ENCODE assay signal across 8 cellular contexts in genomic region chr1:112700290-112701226, GRCh38. TPM values are rescaled to one million over a fixed set of nuclear protein-coding genes. Genes with fewer than 3 reads are reported as not detected.
DNase-seq lines count a peak whose midpoint lies in the region; ATAC-seq and TF ChIP-seq lines count a peak whose summit lies in the region.

No MANE protein-coding gene starts in this region.

- WGBS in right cardiac atrium, result 10% methylated on average over 7 of the region's 7 CpGs

- peaks cover 54 to 59% of the 10 kb centered on the region in 2 donors for H3K36me3 ChIP-seq in ascending aorta

- H3K4me3 ChIP-seq in ascending aorta, result peak overlapping the region in 1 of 2 donors; percentile 11
- H3K4me3 ChIP-seq in right cardiac atrium (ENCODE audit: low read length), result no peak overlapping the region

- intact Hi-C loops in ascending aorta (cut with DNase I) (loop anchor here (1.0 to 10.0 kb wide), 5 partner anchors 26 to 966 kb away; partner anchors contain the start of genes INKA2, MAGI3 and MOV10), right cardiac atrium (cut with DNase I) (loop anchor here in 3 of 4 donors (5.0 to 10.0 kb wide), 5 partner anchors 76 to 316 kb away; partner anchors contain the start of genes WNT2B (in 2 of the 3), CAPZA1 (in 1 of the 3) and ST7L (in 1 of the 3))

- H3K4me1 ChIP-seq in ascending aorta (peaks cover 27 to 45% of the 10 kb centered on the region in 2 donors), right cardiac atrium (ENCODE audit: control insufficient read depth, insufficient read depth, low read length) (peaks cover 29% of the 10 kb centered on the region)

- ATAC-seq in right cardiac atrium (peak; percentile 76 to 82), GM21515 (IDR thresholded peaks at IDR 0.05; ENCODE audit: unreplicated experiment) (no peak)

- H3K9me3 ChIP-seq in ascending aorta (no peaks in the 10 kb centered on the region), right cardiac atrium (ENCODE audit: control insufficient read depth, low read length) (no peaks in the 10 kb centered on the region)

- DNase-seq in D341Med (ENCODE audit: low spot score) (peak; percentile 54), GOT3 (lab: John Stamatoyannopoulos, UW) (peak; percentile 18), NAMALWA (ENCODE audit: low spot score) (peak; percentile 91), T follicular helper cell (ENCODE audit: low read depth) (peak; percentile 40), ascending aorta (ENCODE audit: low spot score in 2 of 2) (peak; percentile 93 to 99), right cardiac atrium (peak; percentile 98 to 99 (median 99)), putamen (ENCODE audit: low spot score) (peak; percentile 93)

- H3K27me3 ChIP-seq in ascending aorta (no peaks in the 10 kb centered on the region), right cardiac atrium (ENCODE audit: control insufficient read depth, insufficient read depth) (no peaks in the 10 kb centered on the region)

- TF ChIP-seq CTCF in ascending aorta (IDR thresholded peaks at IDR 0.05), result no peak

- H3K27ac ChIP-seq in ascending aorta (peak overlapping the region; percentile 99), right cardiac atrium (ENCODE audit: low read length) (peak overlapping the region; percentile 98)

RNA-seq across cellular contexts. Expression of gene RHOC, which starts 6.4 kb away (rescaled TPM):
- total RNA-seq in ascending aorta (379 TPM), right cardiac atrium (100 to 1,000 TPM; 169 to 222 (median 209) TPM)
- 262 TPM for polyA plus RNA-seq in right cardiac atrium

RNA-seq across cellular contexts. Expression of gene PPM1J, which starts 14.6 kb away (rescaled TPM):
- total RNA-seq in ascending aorta (10.0 TPM), right cardiac atrium (1 to 10 TPM; 5.5 to 9.0 (median 6.3) TPM)
- polyA plus RNA-seq in right cardiac atrium, result 6.4 TPM

RNA-seq across cellular contexts. Expression of gene MOV10, which starts 26.1 kb away (rescaled TPM):
- 69.5 TPM for total RNA-seq in ascending aorta
- total RNA-seq in right cardiac atrium, result 10 to 100 TPM; 14.1 to 20.3 (median 18.3) TPM
- polyA plus RNA-seq in right cardiac atrium, result 19.4 TPM

Comparison
In these comparisons a context has a peak if more than half of its experiments do, and no peak if none do; other contexts are left out.
1. DNase-seq: peak in every context shown above with its lines; median percentile 99 in right cardiac atrium; 96 in ascending aorta; 93 in putamen; 91 in NAMALWA; 54 in D341Med; 40 in T follicular helper cell; 18 in GOT3.